3 cellular contexts compared by ENCODE assay signal in the genomic region with DNA sequence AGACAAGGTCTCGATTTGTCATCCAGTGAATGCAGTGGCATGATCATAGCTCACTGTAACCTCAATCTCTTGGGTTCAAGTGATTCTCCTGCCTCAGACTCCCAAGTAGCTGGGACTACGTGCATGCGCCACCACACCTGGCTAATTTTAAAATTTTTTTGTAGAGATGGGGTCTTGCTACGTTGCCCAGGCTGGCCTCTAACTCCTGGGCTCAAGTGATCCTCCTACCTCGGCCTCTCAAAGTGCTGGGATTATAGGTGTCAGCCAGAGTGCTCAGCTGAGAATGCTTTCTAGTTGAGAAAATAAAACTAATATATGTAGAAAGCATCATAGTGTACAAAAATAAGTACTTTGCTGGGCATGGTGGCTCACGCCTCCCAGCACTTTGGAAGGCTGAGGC. TPM values are rescaled to one million over a fixed set of nuclear protein-coding genes. Genes with fewer than 3 reads are reported as not detected.
"Had no signal": no experiment of that assay in that cellular context is flagged by ENCODE, and none has a peak within 500 bp of the region (broad histone marks: within the 10 kb centered on the region; RNA-seq: fewer than 3 reads in every experiment).

No MANE protein-coding gene starts in this region.

RNA-seq across cellular contexts. Expression of gene NPFF, which starts 41.1 kb away (rescaled TPM):
- total RNA-seq: LHCN-M2, M059J, MCF 10A had no signal
